In the genomic region with DNA sequence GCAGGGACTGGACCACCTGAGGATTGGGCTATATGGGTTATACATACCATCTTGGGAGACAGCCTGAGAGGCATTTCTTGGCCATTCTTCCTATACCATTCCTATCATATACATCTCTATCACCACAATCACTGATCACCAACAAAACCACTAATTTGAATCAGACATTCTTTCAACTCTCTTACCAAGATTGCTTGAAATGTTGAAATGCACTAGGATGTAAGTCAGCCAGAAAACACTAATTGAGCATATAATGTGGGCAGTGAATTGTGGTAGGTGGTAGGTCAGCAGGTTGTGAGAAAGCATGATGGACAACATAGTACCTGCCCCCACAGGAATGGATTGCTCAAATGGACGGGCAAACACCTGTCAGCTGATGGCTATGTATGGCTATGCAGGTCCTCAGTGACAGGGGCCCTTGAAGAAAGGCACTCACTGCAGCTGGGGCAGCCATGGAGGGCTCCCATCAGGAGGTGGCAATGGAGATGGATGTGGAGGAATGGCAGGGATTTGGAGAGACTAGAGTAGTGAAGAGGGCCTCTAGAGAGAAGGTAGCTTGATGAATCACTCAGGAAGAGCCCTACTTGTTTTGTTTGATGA, we compare ENCODE assay signal across 17 cellular contexts. TPM values are rescaled to one million over a fixed set of nuclear protein-coding genes. Genes with fewer than 3 reads are reported as not detected.
DNase-seq lines count a peak whose midpoint lies in the region; ATAC-seq and TF ChIP-seq lines count a peak whose summit lies in the region.
"Had no signal": no experiment of that assay in that cellular context is flagged by ENCODE, and none has a peak within 500 bp of the region (broad histone marks: within the 10 kb centered on the region; RNA-seq: fewer than 3 reads in every experiment).

No MANE protein-coding gene starts in this region.

- H3K4me3 ChIP-seq in SK-N-SH (ENCODE audit: low read depth in 2 of 2, low read length in 1 of 2) = no peak overlapping the region
- H3K4me3 ChIP-seq in upper lobe of right lung = no peak overlapping the region
- H3K4me3 ChIP-seq: gastrocnemius medialis, pancreas had no signal

- no peaks in the 10 kb centered on the region for H3K27me3 ChIP-seq in SK-N-SH (ENCODE audit: insufficient read depth)
- H3K27me3 ChIP-seq in upper lobe of right lung = no peaks in the 10 kb centered on the region
- H3K27me3 ChIP-seq: gastrocnemius medialis, pancreas had no signal

- ATAC-seq in SK-N-SH treated with all-trans-retinoic acid at 6 μM for 48 hours (no peak), upper lobe of right lung (no peak), HG02981 (IDR thresholded peaks at IDR 0.05; ENCODE audit: unreplicated experiment) (no peak), HG03457 (IDR thresholded peaks at IDR 0.05; ENCODE audit: unreplicated experiment) (no peak), GM19397 (IDR thresholded peaks at IDR 0.05; ENCODE audit: unreplicated experiment) (no peak)
- ATAC-seq: gastrocnemius medialis; stimulated activated naive CD8-positive, alpha-beta T cell treated with anti-CD3 and anti-CD28 coated beads, Interleukin-15, amount 100 ng/mL, for 72 hours had no signal

- H3K79me2 ChIP-seq in SK-N-SH (ENCODE audit: insufficient read depth) = no peaks in the 10 kb centered on the region

- H3K9me2 ChIP-seq in SK-N-SH = no peaks in the 10 kb centered on the region

- peak overlapping the region; percentile 76; the same call in 1 of the 2 replicates for H3K4me2 ChIP-seq in SK-N-SH

- TF ChIP-seq CTCF in SK-N-SH (IDR thresholded peaks at IDR 0.05) (no peak), chondrocyte (IDR thresholded peaks at IDR 0.05) (no peak), nephron (IDR thresholded peaks at IDR 0.05; ENCODE audit: unreplicated experiment in 3 of 3) (no peak), upper lobe of right lung (IDR thresholded peaks at IDR 0.05) (no peak)

- H2AFZ ChIP-seq in SK-N-SH (ENCODE audit: low read depth) = no peak overlapping the region

- H3K36me3 ChIP-seq in SK-N-SH (replicated peaks in 1 of 2; ENCODE audit: control insufficient read depth in 1 of 2, insufficient read depth in 2 of 2, low read length in 1 of 2) = no peaks in the 10 kb centered on the region
- no peaks in the 10 kb centered on the region for H3K36me3 ChIP-seq in upper lobe of right lung
- H3K36me3 ChIP-seq: gastrocnemius medialis, pancreas had no signal

- no peak overlapping the region for H3K9ac ChIP-seq in SK-N-SH

- intact Hi-C loops in upper lobe of right lung (cut with DNase I) = no loop called here

- H3K9me3 Mint-ChIP-seq in chondrocyte (ENCODE audit: low read depth) = no peaks in the 10 kb centered on the region
- H3K9me3 Mint-ChIP-seq in nephron = no peaks in the 10 kb centered on the region
- H3K9me3 Mint-ChIP-seq: CD4-positive, alpha-beta memory T cell; stimulated activated naive CD8-positive, alpha-beta T cell treated with anti-CD3 and anti-CD28 coated beads, Interleukin-15, amount 100 ng/mL, for 72 hours had no signal

- H3K27ac Mint-ChIP-seq in chondrocyte (ENCODE audit: unreplicated experiment) = peak overlapping the region; percentile 97
- peak overlapping the region; percentile 55 to 66 (median 58) for H3K27ac Mint-ChIP-seq in nephron

- peaks cover 5 to 53% of the 10 kb centered on the region in 2 experiments for H3K4me1 ChIP-seq in SK-N-SH (ENCODE audit: control insufficient read depth in 1 of 2, insufficient read depth in 2 of 2, low read depth in 1 of 2, low read length in 1 of 2)
- H3K4me1 ChIP-seq in upper lobe of right lung = peaks cover 34% of the 10 kb centered on the region

- H3F3A ChIP-seq in SK-N-SH (replicated peaks; ENCODE audit: insufficient read depth) = peaks cover 46% of the 10 kb centered on the region

- CTCF ChIA-PET in SK-N-SH (lab: Yijun Ruan, JAX) = interaction anchor here (0.8 kb wide), 2 partner anchors 17 to 149 kb away, joined by 3 to 4 read pairs; no protein-coding TSS in a partner anchor

- H3K27ac ChIP-seq in SK-N-SH (ENCODE audit: low read depth in 2 of 2, low read length in 1 of 2) (peak overlapping the region; percentile 17 to 99; a peak in 2 of 4 replicates), upper lobe of right lung (peak overlapping the region; percentile 73)
- H3K27ac ChIP-seq: VCaP had no signal

- no peaks in the 10 kb centered on the region for H4K20me1 ChIP-seq in SK-N-SH (ENCODE audit: insufficient read depth)

- TF ChIP-seq EP300 in SK-N-SH (IDR thresholded peaks at IDR 0.05; ENCODE audit: borderline replicate concordance in 1 of 2, low read depth in 1 of 2, low read length in 1 of 2) = no peak

- H3K27me3 Mint-ChIP-seq in chondrocyte (ENCODE audit: low read depth) = no peaks in the 10 kb centered on the region
- H3K27me3 Mint-ChIP-seq in nephron (ENCODE audit: low read depth) = peaks cover 3% of the 10 kb centered on the region

- POLR2A ChIA-PET in SK-N-SH (lab: Yijun Ruan, JAX) = interaction anchor here (0.5 kb wide), 1 partner anchor 26 kb away, joined by 3 read pairs; no protein-coding TSS in a partner anchor

- H3K9me3 ChIP-seq in SK-N-SH (no peaks in the 10 kb centered on the region), upper lobe of right lung (no peaks in the 10 kb centered on the region)
- H3K9me3 ChIP-seq: gastrocnemius medialis, pancreas had no signal

- DNase-seq in SK-N-SH (no peak), chondrocyte (ENCODE audit: low spot score) (no peak), upper lobe of right lung (no peak)
- DNase-seq: 8988T; CD4-positive, alpha-beta memory T cell; gastrocnemius medialis; NCI-H510A; stimulated activated naive CD8-positive, alpha-beta T cell treated with anti-CD3 and anti-CD28 coated beads, Interleukin-15, amount 100 ng/mL, for 72 hours had no signal

- H3K4me1 Mint-ChIP-seq in chondrocyte (ENCODE audit: low read depth) (peaks cover 81% of the 10 kb centered on the region), nephron (peaks cover 37% of the 10 kb centered on the region)
- H3K4me1 Mint-ChIP-seq: CD4-positive, alpha-beta memory T cell; stimulated activated naive CD8-positive, alpha-beta T cell treated with anti-CD3 and anti-CD28 coated beads, Interleukin-15, amount 100 ng/mL, for 72 hours had no signal

- H3K36me3 Mint-ChIP-seq in chondrocyte (ENCODE audit: low read depth) = no peaks in the 10 kb centered on the region
- H3K36me3 Mint-ChIP-seq in nephron (ENCODE audit: low read depth) = no peaks in the 10 kb centered on the region
- H3K36me3 Mint-ChIP-seq: CD4-positive, alpha-beta memory T cell had no signal

- WGBS in SK-N-SH (ENCODE audit: low lambda C conversion rate) = 100% methylated on average over 1 of the region's 1 CpG

- H3K4me3 Mint-ChIP-seq in chondrocyte (ENCODE audit: unreplicated experiment) = no peak overlapping the region
- H3K4me3 Mint-ChIP-seq in nephron = no peak overlapping the region
- H3K4me3 Mint-ChIP-seq: CD4-positive, alpha-beta memory T cell; stimulated activated naive CD8-positive, alpha-beta T cell treated with anti-CD3 and anti-CD28 coated beads, Interleukin-15, amount 100 ng/mL, for 72 hours had no signal

- no peak for TF ChIP-seq RAD21 in SK-N-SH (IDR thresholded peaks at IDR 0.05; ENCODE audit: low read length)

TF ChIP-seq in SK-N-SH, 30 proteins besides CTCF, POLR2A, EP300 and RAD21:
- 0 out of 2 replicates have a peak, but pooled peaks have one; percentile 4 for TF ChIP-seq JUND (IDR thresholded peaks at IDR 0.05)
- TF ChIP-seq SIN3A (IDR thresholded peaks at IDR 0.05; ENCODE audit: borderline replicate concordance, low read depth, low read length) = no peak
- TF ChIP-seq FOSL2 (IDR thresholded peaks at IDR 0.05; ENCODE audit: borderline replicate concordance, low read depth) = no peak
- TF ChIP-seq, protein P1, sequence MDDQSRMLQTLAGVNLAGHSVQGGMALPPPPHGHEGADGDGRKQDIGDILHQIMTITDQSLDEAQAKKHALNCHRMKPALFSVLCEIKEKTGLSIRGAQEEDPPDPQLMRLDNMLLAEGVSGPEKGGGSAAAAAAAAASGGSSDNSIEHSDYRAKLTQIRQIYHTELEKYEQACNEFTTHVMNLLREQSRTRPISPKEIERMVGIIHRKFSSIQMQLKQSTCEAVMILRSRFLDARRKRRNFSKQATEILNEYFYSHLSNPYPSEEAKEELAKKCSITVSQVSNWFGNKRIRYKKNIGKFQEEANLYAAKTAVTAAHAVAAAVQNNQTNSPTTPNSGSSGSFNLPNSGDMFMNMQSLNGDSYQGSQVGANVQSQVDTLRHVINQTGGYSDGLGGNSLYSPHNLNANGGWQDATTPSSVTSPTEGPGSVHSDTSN (IDR thresholded peaks at IDR 0.05) = no peak
- no peak for TF ChIP-seq RXRA (IDR thresholded peaks at IDR 0.05; ENCODE audit: borderline replicate concordance, low read depth)

TF ChIP-seq in SK-N-SH treated with all-trans-retinoic acid at 6 μM for 48 hours, 23 proteins besides CTCF, POLR2A, EP300 and RAD21:
- TF ChIP-seq, protein P2, sequence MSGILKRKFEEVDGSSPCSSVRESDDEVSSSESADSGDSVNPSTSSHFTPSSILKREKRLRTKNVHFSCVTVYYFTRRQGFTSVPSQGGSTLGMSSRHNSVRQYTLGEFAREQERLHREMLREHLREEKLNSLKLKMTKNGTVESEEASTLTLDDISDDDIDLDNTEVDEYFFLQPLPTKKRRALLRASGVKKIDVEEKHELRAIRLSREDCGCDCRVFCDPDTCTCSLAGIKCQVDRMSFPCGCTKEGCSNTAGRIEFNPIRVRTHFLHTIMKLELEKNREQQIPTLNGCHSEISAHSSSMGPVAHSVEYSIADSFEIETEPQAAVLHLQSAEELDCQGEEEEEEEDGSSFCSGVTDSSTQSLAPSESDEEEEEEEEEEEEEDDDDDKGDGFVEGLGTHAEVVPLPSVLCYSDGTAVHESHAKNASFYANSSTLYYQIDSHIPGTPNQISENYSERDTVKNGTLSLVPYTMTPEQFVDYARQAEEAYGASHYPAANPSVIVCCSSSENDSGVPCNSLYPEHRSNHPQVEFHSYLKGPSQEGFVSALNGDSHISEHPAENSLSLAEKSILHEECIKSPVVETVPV (CRISPR knock-in tag; IDR thresholded peaks at IDR 0.05) = no peak
- TF ChIP-seq TCF4 (CRISPR knock-in tag; IDR thresholded peaks at IDR 0.05; ENCODE audit: borderline replicate concordance) = no peak
- no peak for TF ChIP-seq GLIS3 (CRISPR knock-in tag; IDR thresholded peaks at IDR 0.05)
- no peak for TF ChIP-seq ZNF565 (CRISPR knock-in tag; conservative IDR thresholded peaks at IDR 0.05; ENCODE audit: low read depth)

RNA-seq across cellular contexts. Expression of a gene that starts 49.0 kb away (rescaled TPM):
- 163 and 185 TPM in 2 replicates for polyA plus RNA-seq in SK-N-SH (2012; rRNA removed)
- polyA plus RNA-seq in SK-N-SH (2012; cell fraction: cytosol; rRNA removed) = 91.0 and 115 TPM in 2 replicates
- polyA plus RNA-seq in SK-N-SH (2012; cell fraction: nucleus; rRNA removed) = 312 and 373 TPM in 2 replicates
- 145 to 259 TPM (median 256 TPM) in 3 replicates for total RNA-seq in chondrocyte
- total RNA-seq in upper lobe of right lung = 119 TPM
- total RNA-seq: activated CD8-positive, alpha-beta memory T cell treated with anti-CD3 and anti-CD28 coated beads for 36 hours; OCI-LY7 had no signal
